In the genomic region with DNA sequence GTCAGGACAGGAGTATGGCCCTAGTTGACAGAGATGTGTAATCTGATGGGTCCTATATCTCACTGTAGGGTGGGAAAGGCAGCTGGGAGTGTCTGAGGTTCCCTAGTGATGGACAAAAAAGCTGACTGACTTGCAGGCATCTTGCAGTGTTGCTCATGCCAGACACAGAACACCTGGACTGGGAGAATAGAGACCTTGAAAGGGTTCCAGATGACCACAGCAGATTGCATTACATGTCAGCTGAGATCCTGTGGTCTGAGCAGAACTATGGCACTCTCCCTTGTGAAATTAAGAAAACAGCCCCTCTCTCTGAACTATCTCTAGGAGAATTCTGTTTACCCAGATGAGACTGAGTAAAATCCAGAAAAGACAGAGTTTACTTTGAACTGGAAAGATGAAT, we compare ENCODE assay signal across 15 cellular contexts.
DNase-seq lines count a peak whose midpoint lies in the region; ATAC-seq and TF ChIP-seq lines count a peak whose summit lies in the region.
"Had no signal": no experiment of that assay in that cellular context is flagged by ENCODE, and none has a peak within 500 bp of the region (broad histone marks: within the 10 kb centered on the region; RNA-seq: fewer than 3 reads in every experiment).

No MANE protein-coding gene starts in this region.

- H3K4me1 Mint-ChIP-seq in mesothelial cell of epicardium (no peaks in the 10 kb centered on the region), natural killer cell (no peaks in the 10 kb centered on the region)
- H3K4me1 Mint-ChIP-seq: CD4-positive, alpha-beta memory T cell had no signal

- peak; percentile 20 for DNase-seq in LHCN-M2 (ENCODE audit: low read depth)
- peak; percentile 15 for DNase-seq in SK-N-DZ (ENCODE audit: low spot score)
- no peak for DNase-seq in mesothelial cell of epicardium (ENCODE audit: low spot score in 2 of 2, unreplicated experiment in 2 of 2)
- DNase-seq in NCI-H748 (lab: John Stamatoyannopoulos, UW; ENCODE audit: unreplicated experiment) = no peak
- no peak for DNase-seq in natural killer cell
- DNase-seq in MV-4-11 (lab: John Stamatoyannopoulos, UW) = no peak
- DNase-seq: BE2C; CD4-positive, alpha-beta memory T cell; DMS153; DMS79 treated with DMSO at 0.1 percent for 48 hours; EL had no signal

- intact Hi-C loops in natural killer cell (cut with micrococcal nuclease) = no loop called here

- ATAC-seq in HG03280 (IDR thresholded peaks at IDR 0.05; ENCODE audit: unreplicated experiment) (no peak), natural killer cell (no peak)
- ATAC-seq: A549, HCT116, HepG2 had no signal

- H3K9me3 Mint-ChIP-seq in mesothelial cell of epicardium (no peaks in the 10 kb centered on the region), natural killer cell (no peaks in the 10 kb centered on the region)

- H3K36me3 Mint-ChIP-seq in mesothelial cell of epicardium = no peaks in the 10 kb centered on the region
- H3K36me3 Mint-ChIP-seq in natural killer cell = no peaks in the 10 kb centered on the region
- H3K36me3 Mint-ChIP-seq: CD4-positive, alpha-beta memory T cell had no signal

- H3K27me3 Mint-ChIP-seq in mesothelial cell of epicardium (ENCODE audit: low read depth) (no peaks in the 10 kb centered on the region), natural killer cell (ENCODE audit: low read depth in 2 of 2) (no peaks in the 10 kb centered on the region)
- H3K27me3 Mint-ChIP-seq: CD4-positive, alpha-beta memory T cell had no signal

- H3K27ac Mint-ChIP-seq in mesothelial cell of epicardium (peak overlapping the region; percentile 47), natural killer cell (no peak overlapping the region)
- H3K27ac Mint-ChIP-seq: CD4-positive, alpha-beta memory T cell had no signal

- no peak for TF ChIP-seq CTCF in mesothelial cell of epicardium (IDR thresholded peaks at IDR 0.05; ENCODE audit: unreplicated experiment)
- TF ChIP-seq CTCF in natural killer cell (IDR thresholded peaks at IDR 0.05) = no peak

- H3K4me3 Mint-ChIP-seq in mesothelial cell of epicardium (no peak overlapping the region), natural killer cell (no peak overlapping the region)
- H3K4me3 Mint-ChIP-seq: CD4-positive, alpha-beta memory T cell had no signal

Comparison
In these comparisons a context has a peak if more than half of its experiments do, and no peak if none do; other contexts are left out.
1. DNase-seq: peak in LHCN-M2 (single experiment) and SK-N-DZ (single experiment); none in mesothelial cell of epicardium (0 of 2), NCI-H748 (single experiment), natural killer cell (single experiment) and MV-4-11 (single experiment).